In the genomic region with DNA sequence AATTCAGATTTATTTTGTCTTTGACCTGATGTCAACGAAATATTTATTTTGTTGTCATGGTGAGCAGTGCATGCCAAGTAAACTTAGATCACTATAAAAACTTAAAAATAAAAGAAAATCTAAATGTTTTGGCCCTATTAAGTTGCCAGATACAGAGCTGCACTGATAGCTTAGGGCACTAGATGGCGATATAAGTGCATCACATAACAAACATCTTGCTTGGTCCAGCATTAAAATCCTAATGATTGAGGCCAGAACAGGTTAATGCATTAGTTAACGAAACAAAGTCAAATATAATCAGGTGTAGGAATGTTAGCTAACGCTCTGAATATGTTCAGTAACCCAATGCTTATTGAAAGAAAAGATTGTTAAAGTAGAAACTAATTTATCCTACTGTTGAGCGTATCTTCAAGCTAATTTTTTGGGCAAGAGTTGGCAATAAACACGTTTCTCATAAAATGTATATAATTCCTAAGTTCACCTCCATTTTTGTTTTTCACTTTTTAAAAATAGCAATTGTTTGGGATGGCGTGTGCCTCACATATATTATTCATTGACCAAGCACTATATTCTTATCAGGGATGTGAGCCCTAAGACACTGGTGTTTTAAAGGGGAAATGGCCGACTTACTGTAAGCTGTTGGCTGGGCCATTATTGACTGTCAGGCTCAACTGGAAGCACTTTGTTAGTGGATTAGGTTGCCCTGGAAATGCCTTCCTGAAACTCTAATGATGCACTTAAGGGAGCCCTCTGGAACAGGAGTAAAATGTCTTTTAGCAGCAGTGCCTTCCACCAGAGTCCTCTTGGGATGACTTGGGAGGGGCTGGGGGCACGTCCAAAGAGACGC, we compare ENCODE assay signal across 8 cellular contexts. TPM values are rescaled to one million over a fixed set of nuclear protein-coding genes. Genes with fewer than 3 reads are reported as not detected.
DNase-seq lines count a peak whose midpoint lies in the region; ATAC-seq and TF ChIP-seq lines count a peak whose summit lies in the region.

No MANE protein-coding gene starts in this region.

- no peaks in the 10 kb centered on the region for H3K9me3 Mint-ChIP-seq in activated naive CD8-positive, alpha-beta T cell treated with anti-CD3 and anti-CD28 coated beads for 36 hours

- no peaks in the 10 kb centered on the region for H3K9me3 ChIP-seq in sigmoid colon

- TF ChIP-seq CTCF in sigmoid colon (IDR thresholded peaks at IDR 0.05), result peak; percentile 47 to 89 (median 70)

- H3K27ac Mint-ChIP-seq in activated naive CD8-positive, alpha-beta T cell treated with anti-CD3 and anti-CD28 coated beads for 36 hours, result no peak overlapping the region

- no peak overlapping the region for H3K4me3 Mint-ChIP-seq in activated naive CD8-positive, alpha-beta T cell treated with anti-CD3 and anti-CD28 coated beads for 36 hours

- no peaks in the 10 kb centered on the region for H3K36me3 ChIP-seq in sigmoid colon

- peak; percentile 77 for ATAC-seq in GM19328 (IDR thresholded peaks at IDR 0.05; ENCODE audit: unreplicated experiment)
- peak; percentile 93 for ATAC-seq in HG03342 (IDR thresholded peaks at IDR 0.05; ENCODE audit: unreplicated experiment)
- peak; percentile 74 to 75 for ATAC-seq in left cardiac atrium
- no peak for ATAC-seq in HG03457 (IDR thresholded peaks at IDR 0.05; ENCODE audit: unreplicated experiment)

- 33 to 40% methylated on average over 10 of the region's 10 CpGs for WGBS in sigmoid colon, 2 donors

- H3K27ac ChIP-seq in sigmoid colon, result no peak overlapping the region

- H3K27me3 ChIP-seq in sigmoid colon, result peaks cover 5 to 46% (median 22%) of the 10 kb centered on the region in 3 donors

- TF ChIP-seq POLR2A in sigmoid colon (IDR thresholded peaks at IDR 0.05), result no peak

- H3K4me1 Mint-ChIP-seq in activated naive CD8-positive, alpha-beta T cell treated with anti-CD3 and anti-CD28 coated beads for 36 hours, result no peaks in the 10 kb centered on the region

- TF ChIP-seq EP300 in sigmoid colon (IDR thresholded peaks at IDR 0.05), result no peak

- H3K36me3 Mint-ChIP-seq in activated naive CD8-positive, alpha-beta T cell treated with anti-CD3 and anti-CD28 coated beads for 36 hours, result no peaks in the 10 kb centered on the region

- intact Hi-C loops in left cardiac atrium (cut with DNase I) (loop anchor here (5.0 to 10.0 kb wide), 4 partner anchors 191 to 1841 kb away; no protein-coding TSS in a partner anchor), sigmoid colon (cut with DNase I) (loop anchor here (5.0 kb wide), 2 partner anchors 1628 to 1843 kb away; no protein-coding TSS in a partner anchor)

- no peak overlapping the region for H3K4me3 ChIP-seq in sigmoid colon

- H3K4me1 ChIP-seq in sigmoid colon, result peaks cover 0 to 16% (median 10%) of the 10 kb centered on the region in 4 donors

- DNase-seq in DMS53 (lab: John Stamatoyannopoulos, UW) (peak; percentile 82), NCI-H774 (lab: John Stamatoyannopoulos, UW) (peak; percentile 57), left cardiac atrium (no peak), sigmoid colon (no peak)
- DNase-seq in activated naive CD8-positive, alpha-beta T cell treated with anti-CD3 and anti-CD28 coated beads for 36 hours, result peak; percentile 6

- peaks cover 55% of the 10 kb centered on the region for H3K27me3 Mint-ChIP-seq in activated naive CD8-positive, alpha-beta T cell treated with anti-CD3 and anti-CD28 coated beads for 36 hours

RNA-seq across cellular contexts. Expression of gene KCTD16, which starts 33.3 kb away (rescaled TPM):
- total RNA-seq in activated naive CD8-positive, alpha-beta T cell treated with anti-CD3 and anti-CD28 coated beads for 36 hours, result under 1 TPM; 0.16 to 0.31 TPM
- total RNA-seq in left cardiac atrium (under 1 TPM in 1 of 2 donors, not detected in 1; 0.15 TPM), sigmoid colon (under 1 TPM; under 0.01 to 0.71 (median 0.22) TPM)
- polyA plus RNA-seq in sigmoid colon, result under 1 TPM in 1 of 3 donors, not detected in 2; 0.04 TPM

RNA-seq across cellular contexts. Expression of gene YIPF5, which starts 33.5 kb away (rescaled TPM):
- total RNA-seq in activated naive CD8-positive, alpha-beta T cell treated with anti-CD3 and anti-CD28 coated beads for 36 hours, result 10 to 100 TPM; 38.7 to 39.1 TPM
- total RNA-seq in left cardiac atrium (10 to 100 TPM; 33.9 to 34.9 TPM), sigmoid colon (10 to 100 TPM; 35.2 to 44.6 (median 39.6) TPM)
- 10 to 100 TPM; 12.3 to 19.5 (median 16.8) TPM for polyA plus RNA-seq in sigmoid colon

Comparison
In these comparisons a context has a peak if more than half of its experiments do, and no peak if none do; other contexts are left out.
1. DNase-seq: peak in DMS53 (single experiment), NCI-H774 (single experiment) and activated naive CD8-positive, alpha-beta T cell treated with anti-CD3 and anti-CD28 coated beads for 36 hours (single experiment); none in left cardiac atrium (single experiment) and sigmoid colon (single experiment).